In genomic region chr15:80953953-80954778, GRCh38 we compare ENCODE assay signal across 1 cellular context.
TF ChIP-seq lines count a peak whose summit lies in the region.

No MANE protein-coding gene starts in this region.

TF ChIP-seq in K562, 482 proteins besides CTCF, POLR2A, EP300 and RAD21 (continues in another document):
- TF ChIP-seq ZNF561 (CRISPR knock-in tag; conservative IDR thresholded peaks at IDR 0.05) = no peak
- TF ChIP-seq L3MBTL2 (IDR thresholded peaks at IDR 0.05) = 0 out of 2 replicates have a peak, but pooled peaks have one; percentile 23
- TF ChIP-seq THRAP3 (IDR thresholded peaks at IDR 0.05; ENCODE audit: borderline replicate concordance) = no peak
- TF ChIP-seq NFE2 (IDR thresholded peaks at IDR 0.05; ENCODE audit: low read depth) = peak; percentile 76
- no peak for TF ChIP-seq ZNF174 (CRISPR knock-in tag; IDR thresholded peaks at IDR 0.05)
- no peak for TF ChIP-seq E2F1 (CRISPR knock-in tag; IDR thresholded peaks at IDR 0.05)
- TF ChIP-seq MEF2A (IDR thresholded peaks at IDR 0.05; ENCODE audit: control insufficient read depth, low read depth, low read length) = no peak
- peak; percentile 68 for TF ChIP-seq C11orf30 (IDR thresholded peaks at IDR 0.05; ENCODE audit: low read depth)
- peak; percentile 57; the same call in 1 of the 2 replicates for TF ChIP-seq MAFK (IDR thresholded peaks at IDR 0.05; ENCODE audit: low read length)
- TF ChIP-seq LEF1 (IDR thresholded peaks at IDR 0.05) = 0 out of 2 replicates have a peak, but pooled peaks have one; percentile 21
- no peak for TF ChIP-seq ZMIZ1 (IDR thresholded peaks at IDR 0.05; ENCODE audit: low read depth in 2 of 2, low read length in 2 of 2)
- no peak for TF ChIP-seq ZKSCAN3 (CRISPR knock-in tag; IDR thresholded peaks at IDR 0.05)
- peak; percentile 68 for TF ChIP-seq SMARCA4 (IDR thresholded peaks at IDR 0.05)
- TF ChIP-seq NELFE (IDR thresholded peaks at IDR 0.05; ENCODE audit: insufficient read depth, insufficient read length) = no peak
- TF ChIP-seq ETS1 (conservative IDR thresholded peaks at IDR 0.05; ENCODE audit: control insufficient read depth, low read depth, low read length) = no peak
- 0 out of 2 replicates have a peak, but pooled peaks have one; percentile 17 for TF ChIP-seq NFE2L1 (tag; IDR thresholded peaks at IDR 0.05; ENCODE audit: borderline replicate concordance, low read depth)
- TF ChIP-seq SOX6 (IDR thresholded peaks at IDR 0.05) = peak; percentile 91
- no peak for TF ChIP-seq MTA1 (IDR thresholded peaks at IDR 0.05; ENCODE audit: borderline replicate concordance)
- no peak for TF ChIP-seq CHAMP1 (IDR thresholded peaks at IDR 0.05)
- peak; percentile 56; the same call in 1 of the 2 replicates for TF ChIP-seq SMARCE1 (IDR thresholded peaks at IDR 0.05)
- TF ChIP-seq FOXA3 (CRISPR knock-in tag; conservative IDR thresholded peaks at IDR 0.05 in 1 of 2, IDR thresholded peaks at IDR 0.05 in 1 of 2) = peak in 1 of 2 experiments; percentile 75; a peak in 1 of 4 replicates
- no peak for TF ChIP-seq CREM (IDR thresholded peaks at IDR 0.05; ENCODE audit: low read depth)
- TF ChIP-seq FOXA1 (IDR thresholded peaks at IDR 0.05; ENCODE audit: borderline replicate concordance) = no peak
- no peak for TF ChIP-seq CLOCK (CRISPR knock-in tag; IDR thresholded peaks at IDR 0.05; ENCODE audit: borderline replicate concordance)
- peak; percentile 39; the same call in 1 of the 2 replicates for TF ChIP-seq ATF3 (IDR thresholded peaks at IDR 0.05)
- no peak for TF ChIP-seq ATF3 (CRISPR knock-in tag; conservative IDR thresholded peaks at IDR 0.05)
- no peak for TF ChIP-seq ARID4B (CRISPR knock-in tag; IDR thresholded peaks at IDR 0.05)
- no peak for TF ChIP-seq ZNF280B (CRISPR knock-in tag; IDR thresholded peaks at IDR 0.05)
- peak; percentile 52; the same call in 1 of the 2 replicates for TF ChIP-seq CTBP1 (IDR thresholded peaks at IDR 0.05; ENCODE audit: borderline replicate concordance)
- peak; percentile 72 for TF ChIP-seq DPF2 (IDR thresholded peaks at IDR 0.05)
- TF ChIP-seq MAX (CRISPR knock-in tag; IDR thresholded peaks at IDR 0.05) = no peak
- 0 out of 4 replicates have a peak, but pooled peaks of 1 of the 2 experiments have one; percentile 40 for TF ChIP-seq RCOR1 (IDR thresholded peaks at IDR 0.05; ENCODE audit: borderline replicate concordance in 1 of 2, low read depth in 2 of 2, low read length in 2 of 2)
- TF ChIP-seq ZNF436 (CRISPR knock-in tag; IDR thresholded peaks at IDR 0.05) = no peak
- TF ChIP-seq POLR2AphosphoS5 (IDR thresholded peaks at IDR 0.05; ENCODE audit: control insufficient read depth, insufficient read depth, low read depth, low read length) = no peak
- TF ChIP-seq JUND (IDR thresholded peaks at IDR 0.05; ENCODE audit: borderline replicate concordance, low read depth, low read length) = peak; percentile 66; the same call in 1 of the 2 replicates
- peak; percentile 43; the same call in 1 of the 3 replicates for TF ChIP-seq JUND (tag; IDR thresholded peaks at IDR 0.05; ENCODE audit: borderline replicate concordance, low read depth, low read length)
- peak; percentile 55; the same call in 1 of the 2 replicates for TF ChIP-seq MAFG (tag; conservative IDR thresholded peaks at IDR 0.05)
